Comparison of ENCODE assay signal across 21 cellular contexts in genomic region chr5:17312358-17312757, GRCh38.
DNase-seq lines count a peak whose midpoint lies in the region; ATAC-seq and TF ChIP-seq lines count a peak whose summit lies in the region.
"Had no signal": no experiment of that assay in that cellular context is flagged by ENCODE, and none has a peak within 500 bp of the region (broad histone marks: within the 10 kb centered on the region; RNA-seq: fewer than 3 reads in every experiment).

No MANE protein-coding gene starts in this region.

- H3K9me3 ChIP-seq in Caco-2 (no peaks in the 10 kb centered on the region), neuronal stem cell (replicated peaks in 1 of 2; ENCODE audit: control insufficient read depth in 2 of 2, insufficient read depth in 1 of 2, low read depth in 1 of 2, low read length in 2 of 2) (no peaks in the 10 kb centered on the region)

- no peaks in the 10 kb centered on the region for H3K36me3 ChIP-seq in Caco-2 (ENCODE audit: control insufficient read depth, insufficient read depth, low read length)
- no peaks in the 10 kb centered on the region for H3K36me3 ChIP-seq in neuronal stem cell (replicated peaks in 1 of 2; ENCODE audit: control insufficient read depth in 2 of 2, insufficient read depth in 2 of 2, low read length in 2 of 2)
- H3K36me3 ChIP-seq: BLaER1 had no signal

- no peak overlapping the region for H3K4me2 ChIP-seq in neuronal stem cell (ENCODE audit: insufficient read depth, low read length, poor library complexity, severe bottlenecking)
- H3K4me2 ChIP-seq: BLaER1, KMS-11 had no signal

- CTCF ChIA-PET in Caco-2 (lab: Charles Lee): interaction anchor here (0.7 kb wide), 1 partner anchor 96 kb away, joined by 5 read pairs; no protein-coding TSS in a partner anchor

- no peak overlapping the region for H3K14ac ChIP-seq in neuronal stem cell (ENCODE audit: low read length)

- BruUV-seq in Caco-2 (replicated peaks; lab: Mats Ljungman, UMichigan): no TSS peak

- H3K27ac ChIP-seq in neuronal stem cell (replicated peaks; ENCODE audit: low read length): no peak overlapping the region
- H3K27ac ChIP-seq: BLaER1, KMS-11 had no signal

- H3K4me1 ChIP-seq in Caco-2: peaks cover 43% of the 10 kb centered on the region
- H3K4me1 ChIP-seq in neuronal stem cell (ENCODE audit: control insufficient read depth in 2 of 2, insufficient read depth in 1 of 2, low read depth in 1 of 2, low read length in 2 of 2): peaks cover 3 to 8% of the 10 kb centered on the region in 2 donors

- peaks cover 43% of the 10 kb centered on the region for H3K4me1 Mint-ChIP-seq in Caco-2 (ENCODE audit: low read depth, unreplicated experiment)
- peaks cover 5% of the 10 kb centered on the region for H3K4me1 Mint-ChIP-seq in activated naive CD8-positive, alpha-beta T cell treated with anti-CD3 and anti-CD28 coated beads, Interleukin-2, amount 50 U/mL, for 24 hours

- H3K23ac ChIP-seq in neuronal stem cell (ENCODE audit: low read depth, low read length, poor library complexity): no peak overlapping the region

- no peak overlapping the region for H3K18ac ChIP-seq in neuronal stem cell (ENCODE audit: low read length)

- peak overlapping the region; percentile 81 for H3K27ac Mint-ChIP-seq in Caco-2 (ENCODE audit: unreplicated experiment)
- no peak overlapping the region for H3K27ac Mint-ChIP-seq in activated naive CD8-positive, alpha-beta T cell treated with anti-CD3 and anti-CD28 coated beads, Interleukin-2, amount 50 U/mL, for 24 hours
- H3K27ac Mint-ChIP-seq: CD4-positive, alpha-beta memory T cell had no signal

- no peak overlapping the region for H4K91ac ChIP-seq in neuronal stem cell (ENCODE audit: low read depth, low read length, poor library complexity)

- POLR2A ChIA-PET in Caco-2 (lab: Charles Lee): interaction anchor here (0.5 to 0.6 kb wide), 2 partner anchors 34 to 41 kb away, joined by 3 to 4 read pairs; no protein-coding TSS in a partner anchor

- H2BK15ac ChIP-seq in neuronal stem cell (ENCODE audit: low read length): no peak overlapping the region

- no peak overlapping the region for H2BK5ac ChIP-seq in neuronal stem cell (ENCODE audit: low read length)

- H3K9me3 Mint-ChIP-seq in Caco-2 (ENCODE audit: unreplicated experiment): peaks cover 16% of the 10 kb centered on the region
- H3K9me3 Mint-ChIP-seq in activated naive CD8-positive, alpha-beta T cell treated with anti-CD3 and anti-CD28 coated beads, Interleukin-2, amount 50 U/mL, for 24 hours: peaks cover 6% of the 10 kb centered on the region

- no peak overlapping the region for H2AK5ac ChIP-seq in neuronal stem cell (ENCODE audit: low read depth, low read length)

- peak overlapping the region; percentile 51 for H3K4me3 Mint-ChIP-seq in Caco-2 (ENCODE audit: unreplicated experiment)
- H3K4me3 Mint-ChIP-seq in activated naive CD8-positive, alpha-beta T cell treated with anti-CD3 and anti-CD28 coated beads, Interleukin-2, amount 50 U/mL, for 24 hours: no peak overlapping the region
- H3K4me3 Mint-ChIP-seq: CD4-positive, alpha-beta memory T cell had no signal

- H3K9ac ChIP-seq in neuronal stem cell (ENCODE audit: low read depth, low read length, poor library complexity): no peak overlapping the region
- H3K9ac ChIP-seq: BLaER1, KMS-11 had no signal

- H3K36me3 Mint-ChIP-seq in Caco-2 (ENCODE audit: insufficient read depth, unreplicated experiment): no peaks in the 10 kb centered on the region
- H3K36me3 Mint-ChIP-seq in activated naive CD8-positive, alpha-beta T cell treated with anti-CD3 and anti-CD28 coated beads, Interleukin-2, amount 50 U/mL, for 24 hours (ENCODE audit: low read depth): no peaks in the 10 kb centered on the region
- H3K36me3 Mint-ChIP-seq: CD4-positive, alpha-beta memory T cell had no signal

- intact Hi-C loops in Caco-2 (cut with micrococcal nuclease; ENCODE audit: unreplicated experiment): loop anchor here (1.0 kb wide), 1 partner anchor 90 kb away; no protein-coding TSS in a partner anchor

- no peak overlapping the region for H3K4ac ChIP-seq in neuronal stem cell (ENCODE audit: low read length)

- H4K8ac ChIP-seq in neuronal stem cell (ENCODE audit: low read depth, low read length): no peak overlapping the region

- H3K4me3 ChIP-seq in Caco-2 (ENCODE audit: low read depth, low read length) (no peak overlapping the region), LNCaP clone FGC (ENCODE audit: low read depth, low read length) (no peak overlapping the region), choroid plexus epithelial cell (ENCODE audit: low read depth, low read length) (no peak overlapping the region), neuronal stem cell (ENCODE audit: low read length in 2 of 2) (no peak overlapping the region)
- H3K4me3 ChIP-seq: BLaER1 had no signal

- no CpG with 5 or more reads among the region's 4 CpGs for WGBS in neuronal stem cell (ENCODE audit: extremely low coverage in 2 of 2, insufficient read length in 2 of 2, insufficient replicate concordance in 1 of 2), 2 donors

- H3K27me3 Mint-ChIP-seq in Caco-2 (ENCODE audit: insufficient read depth, unreplicated experiment): no peaks in the 10 kb centered on the region
- no peaks in the 10 kb centered on the region for H3K27me3 Mint-ChIP-seq in activated naive CD8-positive, alpha-beta T cell treated with anti-CD3 and anti-CD28 coated beads, Interleukin-2, amount 50 U/mL, for 24 hours
- H3K27me3 Mint-ChIP-seq: CD4-positive, alpha-beta memory T cell had no signal

- H3K27me3 ChIP-seq in Caco-2 (replicated peaks; ENCODE audit: control insufficient read depth, insufficient read depth, low read length): no peaks in the 10 kb centered on the region
- no peaks in the 10 kb centered on the region for H3K27me3 ChIP-seq in neuronal stem cell (ENCODE audit: control insufficient read depth in 3 of 3, insufficient read depth in 3 of 3, low read depth in 1 of 3, low read length in 3 of 3)
- H3K27me3 ChIP-seq: BLaER1 had no signal

- H2AFZ ChIP-seq in neuronal stem cell (ENCODE audit: low read length): peak overlapping the region; percentile 28

- no peak overlapping the region for H2BK120ac ChIP-seq in neuronal stem cell (ENCODE audit: low read depth, low read length)

- peak in 1 of 2 experiments; percentile 34 for DNase-seq in Caco-2
- peak; percentile 86 for DNase-seq in LNCaP clone FGC (ENCODE audit: low read depth)
- peak; percentile 41 for DNase-seq in choroid plexus epithelial cell (ENCODE audit: low read depth)
- DNase-seq in neuronal stem cell (ENCODE audit: low spot score): no peak
- DNase-seq in activated naive CD8-positive, alpha-beta T cell treated with anti-CD3 and anti-CD28 coated beads, Interleukin-2, amount 50 U/mL, for 24 hours: no peak
- DNase-seq in amygdala (lab: John Stamatoyannopoulos, UW): no peak
- DNase-seq: ACHN; CD4-positive, alpha-beta memory T cell; MV-4-11; NCI-H1105 treated with DMSO at 0.1 percent for 48 hours; NCI-H2029 treated with DMSO at 0.1 percent for 48 hours; NCI-H2171; NCI-H345; NCI-H524 treated with DMSO at 0.1 percent for 48 hours; NCI-H82; RPMI8226; SHP77 treated with DMSO at 0.1 percent for 48 hours had no signal

- no peak overlapping the region for H2BK12ac ChIP-seq in neuronal stem cell (ENCODE audit: low read length)

- no peak for TF ChIP-seq CTCF in Caco-2 (IDR thresholded peaks at IDR 0.05; ENCODE audit: insufficient read depth in 1 of 2, low read depth in 1 of 2, low read length in 1 of 2, severe bottlenecking in 1 of 2, unreplicated experiment in 1 of 2)
- TF ChIP-seq CTCF in LNCaP clone FGC (IDR thresholded peaks at IDR 0.05; ENCODE audit: control insufficient read depth, extremely low read depth, insufficient read depth): no peak
- TF ChIP-seq CTCF in choroid plexus epithelial cell (conservative IDR thresholded peaks at IDR 0.05; ENCODE audit: low read depth, low read length): no peak

- H3K79me1 ChIP-seq in neuronal stem cell (ENCODE audit: low read depth, low read length): no peaks in the 10 kb centered on the region

- ATAC-seq in activated naive CD8-positive, alpha-beta T cell treated with anti-CD3 and anti-CD28 coated beads, Interleukin-2, amount 50 U/mL, for 24 hours: no peak
- no peak for ATAC-seq in SK-N-SH treated with all-trans-retinoic acid at 6 μM for 48 hours
- ATAC-seq: HCT116 had no signal

TF ChIP-seq in SK-N-SH treated with all-trans-retinoic acid at 6 μM for 48 hours, 23 proteins besides CTCF, POLR2A, EP300 and RAD21:
- TF ChIP-seq SNAI2 (CRISPR knock-in tag; IDR thresholded peaks at IDR 0.05) (no peak), CREB5 (CRISPR knock-in tag; IDR thresholded peaks at IDR 0.05; ENCODE audit: low read depth) (no peak), TOX (CRISPR knock-in tag; IDR thresholded peaks at IDR 0.05; ENCODE audit: borderline replicate concordance) (no peak), ZC3H10 (CRISPR knock-in tag; IDR thresholded peaks at IDR 0.05) (no peak), ESRRG (CRISPR knock-in tag; IDR thresholded peaks at IDR 0.05) (no peak), ZFP3 (CRISPR knock-in tag; IDR thresholded peaks at IDR 0.05) (no peak), OSR1 (CRISPR knock-in tag; IDR thresholded peaks at IDR 0.05) (no peak), ZFP30 (CRISPR knock-in tag; IDR thresholded peaks at IDR 0.05) (no peak)

Comparison
In these comparisons a context has a peak if more than half of its experiments do, and no peak if none do; other contexts are left out.
1. DNase-seq: peak in LNCaP clone FGC (single experiment) and choroid plexus epithelial cell (single experiment); none in neuronal stem cell (single experiment), activated naive CD8-positive, alpha-beta T cell treated with anti-CD3 and anti-CD28 coated beads, Interleukin-2, amount 50 U/mL, for 24 hours (single experiment) and amygdala (0 of 56).